ENCODE assay signal across 19 cellular contexts in the genomic region with DNA sequence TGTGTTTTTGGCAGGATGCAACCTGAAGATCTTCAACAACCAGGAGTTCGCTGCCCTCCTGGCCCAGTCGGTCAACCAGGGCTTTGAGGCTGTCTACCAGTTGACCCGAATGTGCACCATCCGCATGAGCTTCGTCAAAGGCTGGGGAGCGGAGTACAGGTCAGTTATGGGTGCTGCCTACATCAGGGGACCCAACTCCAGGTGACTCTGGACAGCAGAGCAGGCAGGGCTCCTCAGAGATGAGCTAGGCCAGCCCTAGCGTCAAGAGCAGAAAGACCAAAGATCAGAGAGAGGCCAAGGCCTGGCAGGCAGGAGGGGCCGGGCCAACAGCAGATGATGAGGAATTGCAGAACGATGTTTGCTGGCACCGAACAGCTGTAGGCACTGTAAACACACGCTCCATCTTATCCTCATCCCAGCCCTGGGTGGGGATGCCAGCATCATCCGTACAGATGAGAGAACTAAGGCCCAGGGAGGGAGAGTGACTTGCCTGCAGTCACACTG.
DNase-seq lines count a peak whose midpoint lies in the region; ATAC-seq, FAIRE-seq and TF ChIP-seq lines count a peak whose summit lies in the region.
"Had no signal": no experiment of that assay in that cellular context is flagged by ENCODE, and none has a peak within 500 bp of the region (broad histone marks: within the 10 kb centered on the region; RNA-seq: fewer than 3 reads in every experiment).

No MANE protein-coding gene starts in this region.

- peak overlapping the region in 1 of 2 experiments; percentile 15; a peak in 1 of 6 replicates for H3K27ac ChIP-seq in A549
- H3K27ac ChIP-seq in ascending aorta = peak overlapping the region; percentile 92 to 95
- H3K27ac ChIP-seq in osteoblast (ENCODE audit: low read depth, low read length) = peak overlapping the region; percentile 62
- H3K27ac ChIP-seq: C4-2B, KMS-11 had no signal

- TF ChIP-seq EP300 in A549 (IDR thresholded peaks at IDR 0.05) = no peak

- no peak for TF ChIP-seq RAD21 in A549 (conservative IDR thresholded peaks at IDR 0.05 in 1 of 2, IDR thresholded peaks at IDR 0.05 in 1 of 2)

- peak; percentile 54 for FAIRE-seq in A549 (lab: Jason Lieb, UNC)
- no peak for FAIRE-seq in GM12891 (lab: Jason Lieb, UNC)
- FAIRE-seq: GM12878, islet of Langerhans, RCC 7860 had no signal

- H3K4me2 ChIP-seq in A549 (no peak overlapping the region), osteoblast (ENCODE audit: insufficient read depth, low read length) (no peak overlapping the region)

- DNase-seq in A549 (ENCODE audit: low read depth in 1 of 2, low spot score in 1 of 2) = peak in 1 of 2 experiments; percentile 20
- peak; percentile 38 for DNase-seq in AG10803 (ENCODE audit: low read depth)
- no peak for DNase-seq in ascending aorta (ENCODE audit: low spot score in 2 of 2)
- peak; percentile 65 for DNase-seq in osteoblast (ENCODE audit: insufficient read length, low spot score, missing footprints)
- no peak for DNase-seq in anterior cingulate cortex (lab: John Stamatoyannopoulos, UW)
- DNase-seq in NCI-H524 (lab: John Stamatoyannopoulos, UW) = no peak
- no peak for DNase-seq in GM12891 (ENCODE audit: insufficient read length, low spot score)
- DNase-seq: activated effector memory CD4-positive, alpha-beta T cell treated with Interleukin-2 at 50 U/mL for 16 hours; EL; foreskin melanocyte; midbrain; NCI-H1436; NCI-H526 had no signal

- no peak for TF ChIP-seq POLR2A in A549 (IDR thresholded peaks at IDR 0.05; ENCODE audit: low read length)
- no peak for TF ChIP-seq POLR2A in GM12891 (IDR thresholded peaks at IDR 0.05; ENCODE audit: low read depth, low read length)

- H3K9me3 ChIP-seq in A549 = no peaks in the 10 kb centered on the region
- H3K9me3 ChIP-seq in ascending aorta = no peaks in the 10 kb centered on the region
- H3K9me3 ChIP-seq in osteoblast (ENCODE audit: low read depth, low read length) = no peaks in the 10 kb centered on the region

- POLR2A ChIA-PET in A549 (lab: Yijun Ruan, JAX) = no interaction called here

- no peak overlapping the region for H2AFZ ChIP-seq in osteoblast (ENCODE audit: low read length)

- peaks cover 8 to 45% of the 10 kb centered on the region in 2 donors for H3K36me3 ChIP-seq in ascending aorta
- H3K36me3 ChIP-seq in osteoblast (ENCODE audit: insufficient read depth, low read length) = peaks cover 97% of the 10 kb centered on the region

- peaks cover 28% of the 10 kb centered on the region for H3K79me2 ChIP-seq in osteoblast (ENCODE audit: insufficient read depth, low read length)

- no peaks in the 10 kb centered on the region for H3K27me3 ChIP-seq in ascending aorta
- no peaks in the 10 kb centered on the region for H3K27me3 ChIP-seq in osteoblast (ENCODE audit: insufficient read depth, low read length)

- CTCF ChIA-PET in A549 (lab: Yijun Ruan, JAX) = interaction anchor here (0.7 to 2.0 kb wide), 5 partner anchors 13 to 241 kb away, joined by 3 to 13 read pairs (median 4); partner anchors contain the start of gene SMAD3

- WGBS in A549 (ENCODE audit: missing lambda C conversion rate) = 91% methylated on average over 12 of the region's 12 CpGs

- intact Hi-C loops in ascending aorta (cut with DNase I) = loop anchor here (2.0 to 5.0 kb wide), 3 partner anchors 80 to 305 kb away; no protein-coding TSS in a partner anchor

- H3K4me1 ChIP-seq in A549 (peaks cover 59% of the 10 kb centered on the region), ascending aorta (peaks cover 30 to 43% of the 10 kb centered on the region in 2 donors), osteoblast (ENCODE audit: insufficient read depth, low read length) (peaks cover 46% of the 10 kb centered on the region)

- ATAC-seq in A549 = peak; percentile 1 to 8; a peak in 3 of 6 replicates
- no peak for ATAC-seq in GM21367 (IDR thresholded peaks at IDR 0.05; ENCODE audit: unreplicated experiment)
- ATAC-seq: GM12878 had no signal

- TF ChIP-seq CTCF in A549 (IDR thresholded peaks at IDR 0.05) (no peak), AG10803 (conservative IDR thresholded peaks at IDR 0.05; ENCODE audit: low read length) (no peak), ascending aorta (IDR thresholded peaks at IDR 0.05) (no peak), osteoblast (IDR thresholded peaks at IDR 0.05; ENCODE audit: extremely low read depth, low read depth, low read length) (no peak)

- no peaks in the 10 kb centered on the region for H4K20me1 ChIP-seq in osteoblast (ENCODE audit: insufficient read depth, low read length)

- H3K4me3 ChIP-seq in A549 (no peak overlapping the region), AG10803 (ENCODE audit: low read length) (no peak overlapping the region), ascending aorta (no peak overlapping the region), osteoblast (ENCODE audit: insufficient read depth, low read length) (no peak overlapping the region)
- H3K4me3 ChIP-seq: GM12878 had no signal

TF ChIP-seq in A549, 52 proteins besides CTCF, POLR2A, EP300 and RAD21:
- TF ChIP-seq ESRRA (IDR thresholded peaks at IDR 0.05; ENCODE audit: borderline replicate concordance, low read length) = no peak
- TF ChIP-seq HEYL (CRISPR knock-in tag; IDR thresholded peaks at IDR 0.05) = no peak
- TF ChIP-seq PHF8 (IDR thresholded peaks at IDR 0.05; ENCODE audit: borderline replicate concordance, low read depth) = no peak
- TF ChIP-seq ELK1 (IDR thresholded peaks at IDR 0.05; ENCODE audit: low read depth, low read length) = no peak
- no peak for TF ChIP-seq ZNF302 (CRISPR knock-in tag; IDR thresholded peaks at IDR 0.05)
- no peak for TF ChIP-seq NPAS2 (CRISPR knock-in tag; IDR thresholded peaks at IDR 0.05; ENCODE audit: borderline replicate concordance)
- TF ChIP-seq ATOH8 (CRISPR knock-in tag; IDR thresholded peaks at IDR 0.05; ENCODE audit: low read depth) = no peak
- TF ChIP-seq TP53 (CRISPR knock-in tag; IDR thresholded peaks at IDR 0.05) = 0 out of 2 replicates have a peak, but pooled peaks have one; percentile 45
- TF ChIP-seq RCOR1 (IDR thresholded peaks at IDR 0.05; ENCODE audit: low read depth, low read length) = no peak
TF ChIP-seq in A549: peak in this region for 1.

TF ChIP-seq in GM12891, 5 proteins besides CTCF, POLR2A, EP300 and RAD21:
- no peak for TF ChIP-seq POLR2AphosphoS5 (IDR thresholded peaks at IDR 0.05; ENCODE audit: low read depth, low read length)
- TF ChIP-seq SPI1 (IDR thresholded peaks at IDR 0.05; ENCODE audit: low read depth, low read length) = no peak
- TF ChIP-seq TAF1 (IDR thresholded peaks at IDR 0.05; ENCODE audit: low read depth, low read length) = no peak
- no peak for TF ChIP-seq POU2F2 (IDR thresholded peaks at IDR 0.05; ENCODE audit: low read depth, low read length)
- no peak for TF ChIP-seq PAX5 (IDR thresholded peaks at IDR 0.05; ENCODE audit: insufficient read depth, low read length, severe bottlenecking)

Comparison
In these comparisons a context has a peak if more than half of its experiments do, and no peak if none do; other contexts are left out.
1. DNase-seq: peak in AG10803 (single experiment) and osteoblast (single experiment); none in ascending aorta (0 of 2), anterior cingulate cortex (0 of 58), NCI-H524 (0 of 2) and GM12891 (single experiment).